1 cellular context compared by ENCODE assay signal in genomic region chr20:44041001-44041400, GRCh38.
TF ChIP-seq lines count a peak whose summit lies in the region.

No MANE protein-coding gene starts in this region.

TF ChIP-seq in IMR-90, 13 proteins besides CTCF, POLR2A, EP300 and RAD21 (continued from another document):
- no peak for TF ChIP-seq CEBPB (IDR thresholded peaks at IDR 0.05; ENCODE audit: low read depth, low read length)
- no peak for TF ChIP-seq MXI1 (IDR thresholded peaks at IDR 0.05; ENCODE audit: borderline replicate concordance, low read depth, low read length)
- no peak for TF ChIP-seq SMC3 (IDR thresholded peaks at IDR 0.05; ENCODE audit: low read depth, low read length)
- TF ChIP-seq ELK1 (IDR thresholded peaks at IDR 0.05; ENCODE audit: borderline replicate concordance, low read depth, low read length): no peak
- no peak for TF ChIP-seq CHD1 (IDR thresholded peaks at IDR 0.05; ENCODE audit: low read depth, low read length)
- TF ChIP-seq FOS (IDR thresholded peaks at IDR 0.05; ENCODE audit: low read depth, low read length): no peak
- no peak for TF ChIP-seq RCOR1 (IDR thresholded peaks at IDR 0.05; ENCODE audit: insufficient replicate concordance, low read length)
- TF ChIP-seq BHLHE40 (IDR thresholded peaks at IDR 0.05; ENCODE audit: low read depth, low read length): no peak
- no peak for TF ChIP-seq RFX5 (IDR thresholded peaks at IDR 0.05; ENCODE audit: low read depth, low read length)
TF ChIP-seq in IMR-90: peak in this region for 0.
